ENCODE assay signal across 1 cellular context in genomic region chr19:14425696-14426138, GRCh38.
TF ChIP-seq lines count a peak whose summit lies in the region.

No MANE protein-coding gene starts in this region.

TF ChIP-seq in GM12878, 131 proteins besides CTCF, POLR2A, EP300 and RAD21:
- no peak for TF ChIP-seq ZSCAN29 (IDR thresholded peaks at IDR 0.05)
- no peak for TF ChIP-seq ZBTB4 (CRISPR knock-in tag; IDR thresholded peaks at IDR 0.05)
